ENCODE assay signal across 9 cellular contexts in genomic region chr1:150981177-150981804, GRCh38. TPM values are rescaled to one million over a fixed set of nuclear protein-coding genes. Genes with fewer than 3 reads are reported as not detected.
DNase-seq lines count a peak whose midpoint lies in the region; ATAC-seq and TF ChIP-seq lines count a peak whose summit lies in the region.
"Had no signal": no experiment of that assay in that cellular context is flagged by ENCODE, and none has a peak within 500 bp of the region (broad histone marks: within the 10 kb centered on the region; RNA-seq: fewer than 3 reads in every experiment).

No MANE protein-coding gene starts in this region.

- peak overlapping the region; percentile 70 for H2AFZ ChIP-seq in GM23338

- ATAC-seq in GM23338 (peak; percentile 83), lung (ENCODE audit: insufficient read depth, low FRiP score) (no peak), HG03045 (IDR thresholded peaks at IDR 0.05; ENCODE audit: unreplicated experiment) (no peak), GM19351 (IDR thresholded peaks at IDR 0.05; ENCODE audit: unreplicated experiment) (no peak)

- WGBS in lung, 2 donors, result 65 to 88% methylated on average over 6 of the region's 6 CpGs

- H3K36me3 ChIP-seq in GM23338 (ENCODE audit: insufficient read depth), result no peaks in the 10 kb centered on the region
- H3K36me3 ChIP-seq in lung (ENCODE audit: control insufficient read depth in 2 of 2, insufficient read depth in 2 of 2, low read length in 2 of 2), result no peaks in the 10 kb centered on the region

- peak overlapping the region; percentile 36; the same call in 2 of the 3 replicates for H3K4me3 Mint-ChIP-seq in GM23338

- H3K36me3 Mint-ChIP-seq in GM23338 (ENCODE audit: low read depth), result no peaks in the 10 kb centered on the region; the same call in 2 of the 3 replicates

- H3K4me2 ChIP-seq in GM23338, result peak overlapping the region; percentile 75

- H3K27ac ChIP-seq in GM23338 (ENCODE audit: low read depth) (peak overlapping the region; percentile 93), lung (ENCODE audit: low read depth in 1 of 2, low read length in 1 of 2) (peak overlapping the region in 1 of 2 donors; percentile 44)

- peaks cover 11% of the 10 kb centered on the region for H3K27me3 Mint-ChIP-seq in GM23338 (ENCODE audit: insufficient read depth, low read depth, poor library complexity)

- no peak for TF ChIP-seq CTCF in GM23338 (conservative IDR thresholded peaks at IDR 0.05; ENCODE audit: low read depth in 2 of 2)
- TF ChIP-seq CTCF in lung (IDR thresholded peaks at IDR 0.05; ENCODE audit: control extremely low read depth, extremely low read depth), result no peak

- H3K9me3 Mint-ChIP-seq in GM23338, result peaks cover 4% of the 10 kb centered on the region; the same call in 1 of the 3 replicates

- peaks cover 47% of the 10 kb centered on the region for H3K4me1 Mint-ChIP-seq in GM23338

- H4K20me1 ChIP-seq in GM23338 (replicated peaks; ENCODE audit: insufficient read depth), result no peaks in the 10 kb centered on the region

- H3K27me3 ChIP-seq in GM23338 (ENCODE audit: insufficient read depth) (no peaks in the 10 kb centered on the region), lung (ENCODE audit: control insufficient read depth, insufficient read depth) (no peaks in the 10 kb centered on the region)

- H3K4me3 ChIP-seq in GM23338 (peak overlapping the region; percentile 30), lung (no peak overlapping the region)

- DNase-seq in GM23338 (ENCODE audit: low spot score) (peak; percentile 92), NCI-H526 (lab: John Stamatoyannopoulos, UW) (peak; percentile 67 to 93), lung (ENCODE audit: low spot score) (peak; percentile 49)
- DNase-seq in activated CD4-positive, alpha-beta T cell treated with anti-CD3 and anti-CD28 coated beads for 1 hour, result no peak
- DNase-seq: cerebellar nuclear complex, NCI-H1930, occipital lobe had no signal

- H3K79me2 ChIP-seq in GM23338 (replicated peaks; ENCODE audit: insufficient read depth), result no peaks in the 10 kb centered on the region

- H3K9me2 ChIP-seq in GM23338 (ENCODE audit: insufficient read depth), result no peaks in the 10 kb centered on the region

- H3K9me3 ChIP-seq in lung (ENCODE audit: control insufficient read depth in 2 of 2, insufficient read depth in 1 of 2, low read length in 1 of 2), result no peaks in the 10 kb centered on the region

- H3K4me1 ChIP-seq in GM23338 (ENCODE audit: insufficient read depth) (peaks cover 45% of the 10 kb centered on the region), lung (ENCODE audit: control insufficient read depth in 2 of 2, insufficient read depth in 2 of 2, low read length in 2 of 2) (peaks cover 3 to 7% of the 10 kb centered on the region in 2 donors)

- H3K27ac Mint-ChIP-seq in GM23338, result peak overlapping the region; percentile 90

- peaks cover 16% of the 10 kb centered on the region for H3F3A ChIP-seq in GM23338 (replicated peaks; ENCODE audit: low read depth)

TF ChIP-seq in GM23338, 12 proteins besides CTCF, POLR2A, EP300 and RAD21:
- TF ChIP-seq STAT1 (IDR thresholded peaks at IDR 0.05; ENCODE audit: unreplicated experiment), result no peak
- TF ChIP-seq ZNF462 (CRISPR knock-in tag; IDR thresholded peaks at IDR 0.05), result peak; percentile 70
- peak; percentile 68 for TF ChIP-seq POLR2AphosphoS5 (IDR thresholded peaks at IDR 0.05; ENCODE audit: low read depth)

RNA-seq across cellular contexts. Expression of gene ANXA9, which starts 0.8 kb away (rescaled TPM):
- 1.7 and 2.2 TPM in 2 replicates for total RNA-seq in GM23338 (2014; rRNA removed; shearing (Covaris generic))
- polyA plus RNA-seq in GM23338 (2016; fragmentation: Nextera tagmentation; extraction: Ambion mirVana) (1.0 and 1.4 TPM in 2 replicates), lung (1 to 10 TPM in 1 of 2 donors, under 1 TPM in 1; 0.37 to 1.3 TPM)
- 1 to 10 TPM in 1 of 2 donors, under 1 TPM in 1; 0.68 to 1.0 TPM for total RNA-seq in lung
- total RNA-seq: occipital lobe had no signal

RNA-seq across cellular contexts. Expression of gene CERS2, which starts 6.7 kb away (rescaled TPM):
- total RNA-seq in GM23338 (2014; rRNA removed; shearing (Covaris generic)), result 120 and 122 TPM in 2 replicates
- 75.1 and 83.3 TPM in 2 replicates for polyA plus RNA-seq in GM23338 (2016; fragmentation: Nextera tagmentation; extraction: Ambion mirVana)
- total RNA-seq in lung, result 100 to 1,000 TPM; 194 to 237 TPM
- 100 to 1,000 TPM; 155 to 308 TPM for polyA plus RNA-seq in lung

RNA-seq across cellular contexts. Expression of gene MINDY1, which starts 25.4 kb away (rescaled TPM):
- total RNA-seq in GM23338 (2014; rRNA removed; shearing (Covaris generic)), result 9.7 and 10.3 TPM in 2 replicates
- polyA plus RNA-seq in GM23338 (2016; fragmentation: Nextera tagmentation; extraction: Ambion mirVana), result 4.2 and 4.5 TPM in 2 replicates
- 10 to 100 TPM; 23.4 to 31.0 TPM for total RNA-seq in lung
- 10 to 100 TPM in 1 of 2 donors, 1 to 10 TPM in 1; 7.8 to 10.1 TPM for polyA plus RNA-seq in lung

RNA-seq across cellular contexts. Expression of gene PRUNE1, which starts 27.0 kb away (rescaled TPM):
- total RNA-seq in GM23338 (2014; rRNA removed; shearing (Covaris generic)), result 23.7 and 33.2 TPM in 2 replicates
- polyA plus RNA-seq in GM23338 (2016; fragmentation: Nextera tagmentation; extraction: Ambion mirVana) (14.7 and 16.7 TPM in 2 replicates), lung (10 to 100 TPM in 1 of 2 donors, 1 to 10 TPM in 1; 8.7 to 12.5 TPM)
- total RNA-seq in lung, result 10 to 100 TPM; 12.9 to 20.6 TPM

RNA-seq across cellular contexts. Expression of gene BNIPL, which starts 55.1 kb away (rescaled TPM):
- total RNA-seq in GM23338 (2014; rRNA removed; shearing (Covaris generic)), result 1.2 and 2.4 TPM in 2 replicates
- polyA plus RNA-seq in GM23338 (2016; fragmentation: Nextera tagmentation; extraction: Ambion mirVana), result 0.59 and 0.91 TPM in 2 replicates
- 1 to 10 TPM; 2.8 to 8.6 TPM for total RNA-seq in lung
- 10 to 100 TPM in 1 of 2 donors, 1 to 10 TPM in 1; 1.9 to 12.2 TPM for polyA plus RNA-seq in lung
